Comparison of ENCODE assay signal across 10 cellular contexts in genomic region chr2:120596990-120597594, GRCh38.
A peak's percentile ranks its signal among the peaks of the same experiment; 100 is the strongest.
DNase-seq lines count a peak whose midpoint lies in the region; ATAC-seq and TF ChIP-seq lines count a peak whose summit lies in the region.
"Had no signal": no experiment of that assay in that cellular context is flagged by ENCODE, and none has a peak within 500 bp of the region (broad histone marks: within the 10 kb centered on the region; RNA-seq: fewer than 3 reads in every experiment).

No MANE protein-coding gene starts in this region.

- no peaks in the 10 kb centered on the region for H3K36me3 ChIP-seq in left ventricle myocardium inferior

- H3K4me3 ChIP-seq in left ventricle myocardium inferior = no peak overlapping the region
- no peak overlapping the region for H3K4me3 ChIP-seq in skeletal muscle cell (ENCODE audit: low read depth, low read length)

- ATAC-seq in HG03571 (IDR thresholded peaks at IDR 0.05; ENCODE audit: unreplicated experiment) = no peak

- H3K27ac ChIP-seq in left ventricle myocardium inferior (replicated peaks) = peak overlapping the region; percentile 66

- peaks cover 17% of the 10 kb centered on the region for H3K27me3 ChIP-seq in left ventricle myocardium inferior (ENCODE audit: low read depth)

- H3K9me3 ChIP-seq in left ventricle myocardium inferior (replicated peaks) = no peaks in the 10 kb centered on the region

- intact Hi-C loops in left ventricle myocardium inferior (cut with micrococcal nuclease) = no loop called here

- DNase-seq in GM04504 (ENCODE audit: low read depth) (peak; percentile 88), astrocyte of the hippocampus (ENCODE audit: low read depth, low spot score) (peak; percentile 33), left ventricle myocardium inferior (peak; percentile 40), skeletal muscle cell (ENCODE audit: low read depth) (peak; percentile 53), NCI-H2029 treated with DMSO at 0.1 percent for 48 hours (lab: John Stamatoyannopoulos, UW) (no peak), iPS-NIHi11 (ENCODE audit: low spot score) (no peak), NCI-H2171 treated with DMSO at 0.1 percent for 48 hours (lab: John Stamatoyannopoulos, UW) (no peak)
- DNase-seq: activated CD4-positive, alpha-beta T cell treated with anti-CD3 and anti-CD28 coated beads for 1 hour; NCI-H345 had no signal

- H3K4me1 ChIP-seq in left ventricle myocardium inferior = peaks cover 24% of the 10 kb centered on the region

- no peak for TF ChIP-seq CTCF in left ventricle myocardium inferior (IDR thresholded peaks at IDR 0.05; ENCODE audit: borderline replicate concordance)

Comparison
In these comparisons a context has a peak if more than half of its experiments do, and no peak if none do; other contexts are left out.
1. DNase-seq: peak in GM04504 (single experiment), astrocyte of the hippocampus (single experiment), left ventricle myocardium inferior (single experiment) and skeletal muscle cell (single experiment); none in NCI-H2029 treated with DMSO at 0.1 percent for 48 hours (single experiment), iPS-NIHi11 (single experiment) and NCI-H2171 treated with DMSO at 0.1 percent for 48 hours (single experiment).